11 cellular contexts compared by ENCODE assay signal in the genomic region with DNA sequence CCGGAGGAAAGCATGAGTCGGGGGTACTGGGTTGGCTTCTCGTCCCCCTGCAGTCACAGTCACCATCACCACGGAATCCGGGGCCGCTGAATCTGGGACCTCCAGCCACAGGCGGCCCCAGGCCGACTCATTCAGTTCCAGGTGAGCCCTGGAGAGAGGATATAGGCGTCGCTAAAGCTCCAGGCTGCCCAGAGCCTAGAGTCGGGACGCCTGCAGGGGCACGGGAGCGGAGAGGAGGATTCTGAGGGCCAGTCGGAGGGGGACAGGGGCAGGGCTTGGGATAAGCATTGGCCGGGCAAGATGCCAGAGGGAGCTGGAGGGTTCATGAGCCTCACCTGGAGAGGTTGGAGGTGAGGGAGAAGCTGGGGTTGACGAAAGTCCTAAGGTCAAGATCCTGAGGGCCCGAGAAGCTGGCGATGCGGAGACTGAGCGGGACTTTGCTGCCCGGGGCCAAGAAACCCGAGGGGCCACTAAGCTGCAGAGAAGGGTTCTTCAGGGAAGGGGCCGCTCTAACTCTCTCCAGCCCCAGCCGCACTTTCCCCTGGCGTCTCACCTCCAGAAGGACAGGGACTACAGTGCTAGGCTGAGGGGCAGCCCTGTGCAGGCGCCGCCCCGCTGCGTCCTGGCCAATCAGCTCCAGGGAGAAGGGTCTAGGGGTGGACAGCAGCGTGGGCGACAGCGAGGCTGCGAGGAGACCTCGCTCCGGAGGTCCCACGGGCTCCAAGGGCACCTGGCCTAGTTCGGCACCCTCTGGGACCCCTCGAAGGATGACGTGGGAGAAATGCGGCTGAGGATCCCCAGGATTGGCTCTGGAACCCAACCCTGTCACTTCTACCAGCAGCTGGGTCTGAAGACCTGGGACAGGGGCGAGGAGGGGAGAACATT. TPM values are rescaled to one million over a fixed set of nuclear protein-coding genes. Genes with fewer than 3 reads are reported as not detected.
DNase-seq lines count a peak whose midpoint lies in the region; ATAC-seq, FAIRE-seq and TF ChIP-seq lines count a peak whose summit lies in the region.
"Had no signal": no experiment of that assay in that cellular context is flagged by ENCODE, and none has a peak within 500 bp of the region (broad histone marks: within the 10 kb centered on the region; RNA-seq: fewer than 3 reads in every experiment).

No MANE protein-coding gene starts in this region.

- no peak overlapping the region for H3K9ac ChIP-seq in HUES48 (ENCODE audit: low read depth, low read length)
- peak overlapping the region; percentile 66 for H3K9ac ChIP-seq in HepG2 (ENCODE audit: insufficient read depth, low read depth, low read length)
- H3K9ac ChIP-seq in subcutaneous abdominal adipose tissue (ENCODE audit: low read length in 5 of 5) = peak overlapping the region in 2 of 5 donors; percentile 47 to 52

- POLR2A ChIA-PET in HepG2 (lab: Yijun Ruan, JAX) = interaction anchor here (0.7 to 2.3 kb wide), 37 partner anchors 9 to 155 kb away, joined by 3 to 172 read pairs (median 5); partner anchors contain the start of genes ABHD16A, APOM, BAG6 and C6orf47

- intact Hi-C loops in dendritic cell treated with granulocyte-macrophage colony-stimulating factor and Interleukin-4, amounts not matched to agents 40 ng/mL and 50 ng/mL, for 4 days (cut with micrococcal nuclease) = no loop called here
- intact Hi-C loops in HepG2 (cut with micrococcal nuclease; ENCODE audit: unreplicated experiment) = no loop called here

- 0 out of 2 replicates have a peak, but pooled peaks have one; percentile 8 for TF ChIP-seq RAD21 in HepG2 (CRISPR knock-in tag; IDR thresholded peaks at IDR 0.05)

- no peak for TF ChIP-seq EP300 in HepG2 (IDR thresholded peaks at IDR 0.05; ENCODE audit: low read depth in 2 of 2, low read length in 2 of 2)
- TF ChIP-seq EP300 in HepG2 (CRISPR knock-in tag; IDR thresholded peaks at IDR 0.05; ENCODE audit: borderline replicate concordance) = no peak

- H3K27me3 ChIP-seq in HUES48 (ENCODE audit: control insufficient read depth, insufficient read depth, low read length) (no peaks in the 10 kb centered on the region), HepG2 (ENCODE audit: control insufficient read depth in 1 of 2, insufficient read depth in 2 of 2, low read length in 2 of 2) (no peaks in the 10 kb centered on the region), subcutaneous abdominal adipose tissue (ENCODE audit: control insufficient read depth in 5 of 5, insufficient read depth in 4 of 5, low read length in 5 of 5) (no peaks in the 10 kb centered on the region)

- peak overlapping the region; percentile 36; the same call in 1 of the 2 replicates for H3K4me3 ChIP-seq in HUES48 (ENCODE audit: low read depth, low read length)
- peak overlapping the region; percentile 46 to 74 (median 56) for H3K4me3 ChIP-seq in HepG2 (replicated peaks in 1 of 3; ENCODE audit: insufficient read depth in 1 of 3, low read depth in 2 of 3, low read length in 3 of 3)
- peak overlapping the region; percentile 31 to 58 (median 40) for H3K4me3 ChIP-seq in subcutaneous abdominal adipose tissue (ENCODE audit: low read depth in 1 of 5, low read length in 5 of 5)

- WGBS in HepG2 (ENCODE audit: low lambda C conversion rate) = 21% methylated on average over 42 of the region's 42 CpGs

- peak; percentile 95 for ATAC-seq in HepG2
- no peak for ATAC-seq in HG02610 (IDR thresholded peaks at IDR 0.05; ENCODE audit: unreplicated experiment)
- ATAC-seq: T-helper 17 cell had no signal

- peaks cover 42% of the 10 kb centered on the region for H3K4me1 Mint-ChIP-seq in dendritic cell treated with granulocyte-macrophage colony-stimulating factor and Interleukin-4, amounts not matched to agents 40 ng/mL and 50 ng/mL, for 4 days (ENCODE audit: low read depth)

- H4K20me1 ChIP-seq in HepG2 (ENCODE audit: insufficient read depth, low read length) = no peaks in the 10 kb centered on the region

- in situ Hi-C loops in HepG2 (cut with HindIII; ENCODE audit: extremely low pct_ligation_motif_present, low pct_unique_long_range_greater_than_20kb) = loop anchor here (5.0 kb wide), 2 partner anchors 34 to 84 kb away; partner anchors contain the start of gene LY6G5C

- H3K4me1 ChIP-seq in HUES48 (ENCODE audit: control insufficient read depth, insufficient read depth, low read length) (peaks cover 4% of the 10 kb centered on the region; the same call in 1 of the 2 replicates), HepG2 (ENCODE audit: insufficient read depth, low read length) (peaks cover 50% of the 10 kb centered on the region), subcutaneous abdominal adipose tissue (ENCODE audit: control insufficient read depth in 5 of 5, insufficient read depth in 5 of 5, low read length in 5 of 5) (peaks cover 4 to 33% (median 15%) of the 10 kb centered on the region in 5 donors)

- CTCF ChIA-PET in HepG2 (lab: Yijun Ruan, JAX; ENCODE audit: low intra/inter-chr PET ratio, low total read pairs) = interaction anchor here (0.9 kb wide), 1 partner anchor 36 kb away, joined by 4 read pairs; no protein-coding TSS in a partner anchor

- TF ChIP-seq POLR2A in HepG2 (IDR thresholded peaks at IDR 0.05; ENCODE audit: insufficient read depth in 1 of 2, low read depth in 2 of 2, low read length in 2 of 2) = peak; percentile 45 to 89; a peak in 3 of 4 replicates

- H2AFZ ChIP-seq in HepG2 (ENCODE audit: low read length) = no peak overlapping the region

- peaks cover 3% of the 10 kb centered on the region for H3K27me3 Mint-ChIP-seq in dendritic cell treated with granulocyte-macrophage colony-stimulating factor and Interleukin-4, amounts not matched to agents 40 ng/mL and 50 ng/mL, for 4 days
- H3K27me3 Mint-ChIP-seq: stimulated activated naive CD8-positive, alpha-beta T cell treated with anti-CD3 and anti-CD28 coated beads, Interleukin-15, Interleukin-2, amounts not matched to agents 100 ng/mL and 50 ng/mL, for 24 hours; T-helper 17 cell had no signal

- peak overlapping the region; percentile 90 for H3K4me2 ChIP-seq in HepG2 (ENCODE audit: low read depth, low read length)

- H3K9me3 ChIP-seq in HUES48 (ENCODE audit: control insufficient read depth, insufficient read depth, low read length) (no peaks in the 10 kb centered on the region), HepG2 (ENCODE audit: low read length) (no peaks in the 10 kb centered on the region), subcutaneous abdominal adipose tissue (ENCODE audit: control insufficient read depth in 5 of 5, low read length in 5 of 5) (no peaks in the 10 kb centered on the region)

- BruUV-seq in HepG2 (replicated peaks; lab: Mats Ljungman, UMichigan) = no TSS peak

- H3K36me3 Mint-ChIP-seq in dendritic cell treated with granulocyte-macrophage colony-stimulating factor and Interleukin-4, amounts not matched to agents 40 ng/mL and 50 ng/mL, for 4 days (ENCODE audit: low read depth) = peaks cover 21% of the 10 kb centered on the region

- DNase-seq in HepG2 (ENCODE audit: low spot score) = peak; percentile 67
- no peak for DNase-seq in SK-N-DZ (ENCODE audit: low spot score)
- no peak for DNase-seq in NK-92 (lab: John Stamatoyannopoulos, UW; ENCODE audit: unreplicated experiment)
- DNase-seq: GDM1, NCI-H446, T-helper 17 cell had no signal

- H3K27ac Mint-ChIP-seq in dendritic cell treated with granulocyte-macrophage colony-stimulating factor and Interleukin-4, amounts not matched to agents 40 ng/mL and 50 ng/mL, for 4 days = peak overlapping the region; percentile 33
- H3K27ac Mint-ChIP-seq: stimulated activated naive CD8-positive, alpha-beta T cell treated with anti-CD3 and anti-CD28 coated beads, Interleukin-15, Interleukin-2, amounts not matched to agents 100 ng/mL and 50 ng/mL, for 24 hours; T-helper 17 cell had no signal

- H3K36me3 ChIP-seq in HUES48 (ENCODE audit: control insufficient read depth, insufficient read depth, low read length) = peaks cover 12% of the 10 kb centered on the region; the same call in 1 of the 2 replicates
- peaks cover 0 to 1% of the 10 kb centered on the region in 2 experiments; a peak in 1 of 5 replicates for H3K36me3 ChIP-seq in HepG2 (replicated peaks in 1 of 2; ENCODE audit: control insufficient read depth in 1 of 2, insufficient read depth in 2 of 2, low read length in 2 of 2)
- H3K36me3 ChIP-seq in subcutaneous abdominal adipose tissue (ENCODE audit: control insufficient read depth in 5 of 5, insufficient read depth in 5 of 5, low read length in 5 of 5) = peaks cover 0 to 10% (median 3%) of the 10 kb centered on the region in 5 donors

- no peak overlapping the region for H3K4me3 Mint-ChIP-seq in dendritic cell treated with granulocyte-macrophage colony-stimulating factor and Interleukin-4, amounts not matched to agents 40 ng/mL and 50 ng/mL, for 4 days
- H3K4me3 Mint-ChIP-seq: stimulated activated naive CD8-positive, alpha-beta T cell treated with anti-CD3 and anti-CD28 coated beads, Interleukin-15, Interleukin-2, amounts not matched to agents 100 ng/mL and 50 ng/mL, for 24 hours; T-helper 17 cell had no signal

- no peaks in the 10 kb centered on the region for H3K9me3 Mint-ChIP-seq in dendritic cell treated with granulocyte-macrophage colony-stimulating factor and Interleukin-4, amounts not matched to agents 40 ng/mL and 50 ng/mL, for 4 days
- H3K9me3 Mint-ChIP-seq: stimulated activated naive CD8-positive, alpha-beta T cell treated with anti-CD3 and anti-CD28 coated beads, Interleukin-15, Interleukin-2, amounts not matched to agents 100 ng/mL and 50 ng/mL, for 24 hours had no signal

- peak; percentile 84 for FAIRE-seq in HepG2 (lab: Jason Lieb, UNC)

- no peak overlapping the region for H3K27ac ChIP-seq in HUES48 (ENCODE audit: low read depth, low read length)
- H3K27ac ChIP-seq in HepG2 (ENCODE audit: extremely low read length, insufficient read depth, low read length) = no peak overlapping the region
- H3K27ac ChIP-seq in subcutaneous abdominal adipose tissue (ENCODE audit: low read depth, low read length) = no peak overlapping the region

- TF ChIP-seq CTCF in HepG2 (CRISPR knock-in tag; IDR thresholded peaks at IDR 0.05) = peak; percentile 45

- H3K79me2 ChIP-seq in HepG2 (ENCODE audit: insufficient read depth, low read length) = no peaks in the 10 kb centered on the region

RNA-seq across cellular contexts. Expression of gene SAPCD1, which starts 3.7 kb away (rescaled TPM):
- 0.56 and 2.5 TPM in 2 replicates for total RNA-seq in HepG2 (2016; rRNA removed; fragmentation: Illumina TruSeq; extraction: Trizol)
- total RNA-seq in HepG2 (2016; cell fraction: cytosol; rRNA removed; fragmentation: Illumina TruSeq; extraction: Trizol; ENCODE audit: low read depth) = 2.3 TPM in 2 replicates
- 0.51 and 2.0 TPM in 2 replicates for total RNA-seq in HepG2 (2016; cell fraction: insoluble cytoplasmic fraction; rRNA removed; fragmentation: Illumina TruSeq; extraction: Trizol)
- 0.90 and 0.96 TPM in 2 replicates for total RNA-seq in HepG2 (2016; cell fraction: membrane; rRNA removed; fragmentation: Illumina TruSeq; extraction: Trizol)
- total RNA-seq in HepG2 (2016; cell fraction: nucleus; rRNA removed; fragmentation: Illumina TruSeq; extraction: Trizol) = 2.3 and 5.6 TPM in 2 replicates
- polyA plus RNA-seq in HepG2 (2011; rRNA removed) = 3.9 and 5.3 TPM in 2 replicates
- polyA plus RNA-seq in HepG2 (2011; cell fraction: cytosol; rRNA removed) = 0.92 and 1.1 TPM in 2 replicates
- 49.5 and 69.8 TPM in 2 replicates for polyA plus RNA-seq in HepG2 (2011; cell fraction: nucleus; rRNA removed)
- polyA plus RNA-seq in HepG2 (2012) = 4.7 and 9.1 TPM in 2 replicates
- polyA plus RNA-seq in HepG2 (2016; cell fraction: cytosol; fragmentation: Illumina TruSeq; extraction: Trizol; ENCODE audit: low read depth) = 0.23 and 0.59 TPM in 2 replicates
- polyA plus RNA-seq in HepG2 (2016; cell fraction: insoluble cytoplasmic fraction; fragmentation: Illumina TruSeq; extraction: Trizol; ENCODE audit: low read depth) = 0.53 and 0.99 TPM in 2 replicates
- polyA plus RNA-seq in HepG2 (2016; cell fraction: membrane; fragmentation: Illumina TruSeq; extraction: Trizol; ENCODE audit: low read depth) = 0.41 and 0.44 TPM in 2 replicates
- 12.4 and 21.2 TPM in 2 replicates for polyA plus RNA-seq in HepG2 (2016; cell fraction: nucleus; fragmentation: Illumina TruSeq; extraction: Trizol; ENCODE audit: insufficient read depth, low read depth)
- not detected in 2 replicates for polyA minus RNA-seq in HepG2 (2011; rRNA and poly(A)+ RNA removed; ENCODE audit: low replicate concordance)
- not detected in 2 replicates for polyA minus RNA-seq in HepG2 (2011; cell fraction: cytosol; rRNA and poly(A)+ RNA removed)
- polyA minus RNA-seq in HepG2 (2011; cell fraction: nucleus; rRNA and poly(A)+ RNA removed) = 5.4 and 6.5 TPM in 2 replicates
- polyA plus RNA-seq in SK-N-DZ (2014; cell fraction: cytosol; rRNA removed) = 1.3 and 2.3 TPM in 2 replicates
- polyA plus RNA-seq in SK-N-DZ (2014; cell fraction: nucleus; rRNA removed) = 35.2 and 55.1 TPM in 2 replicates

RNA-seq across cellular contexts. Expression of gene VWA7, which starts 11.0 kb away (rescaled TPM):
- 0.79 and 0.86 TPM in 2 replicates for total RNA-seq in HepG2 (2016; rRNA removed; fragmentation: Illumina TruSeq; extraction: Trizol)
- total RNA-seq in HepG2 (2016; cell fraction: cytosol; rRNA removed; fragmentation: Illumina TruSeq; extraction: Trizol; ENCODE audit: low read depth) = 0.26 and 0.61 TPM in 2 replicates
- total RNA-seq in HepG2 (2016; cell fraction: insoluble cytoplasmic fraction; rRNA removed; fragmentation: Illumina TruSeq; extraction: Trizol) = 1.00 and 1.6 TPM in 2 replicates
- total RNA-seq in HepG2 (2016; cell fraction: membrane; rRNA removed; fragmentation: Illumina TruSeq; extraction: Trizol) = 1.1 TPM in 2 replicates
- total RNA-seq in HepG2 (2016; cell fraction: nucleus; rRNA removed; fragmentation: Illumina TruSeq; extraction: Trizol) = 1.1 and 1.5 TPM in 2 replicates
- polyA plus RNA-seq in HepG2 (2011; rRNA removed) = 3.3 and 4.4 TPM in 2 replicates
- polyA plus RNA-seq in HepG2 (2011; cell fraction: cytosol; rRNA removed) = 1.2 and 1.4 TPM in 2 replicates
- polyA plus RNA-seq in HepG2 (2011; cell fraction: nucleus; rRNA removed) = 14.3 and 22.4 TPM in 2 replicates
- 4.3 and 5.0 TPM in 2 replicates for polyA plus RNA-seq in HepG2 (2012)
- polyA plus RNA-seq in HepG2 (2016; cell fraction: cytosol; fragmentation: Illumina TruSeq; extraction: Trizol; ENCODE audit: low read depth) = 0.23 and 0.25 TPM in 2 replicates
- polyA plus RNA-seq in HepG2 (2016; cell fraction: insoluble cytoplasmic fraction; fragmentation: Illumina TruSeq; extraction: Trizol; ENCODE audit: low read depth) = 0.87 and 1.4 TPM in 2 replicates
- polyA plus RNA-seq in HepG2 (2016; cell fraction: membrane; fragmentation: Illumina TruSeq; extraction: Trizol; ENCODE audit: low read depth) = 0.29 and 0.52 TPM in 2 replicates
- 2.7 and 3.6 TPM in 2 replicates for polyA plus RNA-seq in HepG2 (2016; cell fraction: nucleus; fragmentation: Illumina TruSeq; extraction: Trizol; ENCODE audit: insufficient read depth, low read depth)
- polyA minus RNA-seq in HepG2 (2011; rRNA and poly(A)+ RNA removed; ENCODE audit: low replicate concordance) = 3.8 and 4.5 TPM in 2 replicates
- polyA minus RNA-seq in HepG2 (2011; cell fraction: cytosol; rRNA and poly(A)+ RNA removed) = 2.0 and 3.0 TPM in 2 replicates
- polyA minus RNA-seq in HepG2 (2011; cell fraction: nucleus; rRNA and poly(A)+ RNA removed) = 3.0 and 9.0 TPM in 2 replicates
- polyA plus RNA-seq in SK-N-DZ (2014; cell fraction: cytosol; rRNA removed) = 0.48 and 0.88 TPM in 2 replicates
- 9.2 and 11.3 TPM in 2 replicates for polyA plus RNA-seq in SK-N-DZ (2014; cell fraction: nucleus; rRNA removed)

RNA-seq across cellular contexts. Expression of gene MSH5, which starts 26.3 kb away (rescaled TPM):
- total RNA-seq in HepG2 (2016; rRNA removed; fragmentation: Illumina TruSeq; extraction: Trizol) = 2.5 and 10.2 TPM in 2 replicates
- 6.2 and 9.7 TPM in 2 replicates for total RNA-seq in HepG2 (2016; cell fraction: cytosol; rRNA removed; fragmentation: Illumina TruSeq; extraction: Trizol; ENCODE audit: low read depth)
- total RNA-seq in HepG2 (2016; cell fraction: insoluble cytoplasmic fraction; rRNA removed; fragmentation: Illumina TruSeq; extraction: Trizol) = 3.6 and 10.0 TPM in 2 replicates
- 3.8 and 4.3 TPM in 2 replicates for total RNA-seq in HepG2 (2016; cell fraction: membrane; rRNA removed; fragmentation: Illumina TruSeq; extraction: Trizol)
- total RNA-seq in HepG2 (2016; cell fraction: nucleus; rRNA removed; fragmentation: Illumina TruSeq; extraction: Trizol) = 23.2 and 28.8 TPM in 2 replicates
- polyA plus RNA-seq in HepG2 (2011; rRNA removed) = 28.3 and 38.7 TPM in 2 replicates
- polyA plus RNA-seq in HepG2 (2011; cell fraction: cytosol; rRNA removed) = 6.2 and 7.0 TPM in 2 replicates
- 221 and 280 TPM in 2 replicates for polyA plus RNA-seq in HepG2 (2011; cell fraction: nucleus; rRNA removed)
- polyA plus RNA-seq in HepG2 (2012) = 18.8 and 19.5 TPM in 2 replicates
- 0.90 and 1.3 TPM in 2 replicates for polyA plus RNA-seq in HepG2 (2016; cell fraction: cytosol; fragmentation: Illumina TruSeq; extraction: Trizol; ENCODE audit: low read depth)
- polyA plus RNA-seq in HepG2 (2016; cell fraction: insoluble cytoplasmic fraction; fragmentation: Illumina TruSeq; extraction: Trizol; ENCODE audit: low read depth) = 2.9 and 3.2 TPM in 2 replicates
- polyA plus RNA-seq in HepG2 (2016; cell fraction: membrane; fragmentation: Illumina TruSeq; extraction: Trizol; ENCODE audit: low read depth) = 1.5 and 2.2 TPM in 2 replicates
- polyA plus RNA-seq in HepG2 (2016; cell fraction: nucleus; fragmentation: Illumina TruSeq; extraction: Trizol; ENCODE audit: insufficient read depth, low read depth) = 76.6 and 77.9 TPM in 2 replicates
- 32.0 and 34.5 TPM in 2 replicates for polyA minus RNA-seq in HepG2 (2011; rRNA and poly(A)+ RNA removed; ENCODE audit: low replicate concordance)
- 3.9 and 5.5 TPM in 2 replicates for polyA minus RNA-seq in HepG2 (2011; cell fraction: cytosol; rRNA and poly(A)+ RNA removed)
- polyA minus RNA-seq in HepG2 (2011; cell fraction: nucleus; rRNA and poly(A)+ RNA removed) = 84.3 and 91.3 TPM in 2 replicates
- 4.3 and 10.2 TPM in 2 replicates for polyA plus RNA-seq in SK-N-DZ (2014; cell fraction: cytosol; rRNA removed)
- polyA plus RNA-seq in SK-N-DZ (2014; cell fraction: nucleus; rRNA removed) = 63.8 and 111 TPM in 2 replicates

RNA-seq across cellular contexts. Expression of gene VARS1, which starts 29.4 kb away (rescaled TPM):
- total RNA-seq in HepG2 (2016; rRNA removed; fragmentation: Illumina TruSeq; extraction: Trizol) = 56.1 and 59.2 TPM in 2 replicates
- 36.5 and 36.9 TPM in 2 replicates for total RNA-seq in HepG2 (2016; cell fraction: cytosol; rRNA removed; fragmentation: Illumina TruSeq; extraction: Trizol; ENCODE audit: low read depth)
- total RNA-seq in HepG2 (2016; cell fraction: insoluble cytoplasmic fraction; rRNA removed; fragmentation: Illumina TruSeq; extraction: Trizol) = 50.7 and 55.3 TPM in 2 replicates
- total RNA-seq in HepG2 (2016; cell fraction: membrane; rRNA removed; fragmentation: Illumina TruSeq; extraction: Trizol) = 27.2 and 29.5 TPM in 2 replicates
- 86.8 and 97.8 TPM in 2 replicates for total RNA-seq in HepG2 (2016; cell fraction: nucleus; rRNA removed; fragmentation: Illumina TruSeq; extraction: Trizol)
- 14.7 and 19.9 TPM in 2 replicates for polyA plus RNA-seq in HepG2 (2011; rRNA removed)
- 9.3 and 11.8 TPM in 2 replicates for polyA plus RNA-seq in HepG2 (2011; cell fraction: cytosol; rRNA removed)
- polyA plus RNA-seq in HepG2 (2011; cell fraction: nucleus; rRNA removed) = 168 and 186 TPM in 2 replicates
- polyA plus RNA-seq in HepG2 (2012) = 66.0 and 85.3 TPM in 2 replicates
- 13.0 and 13.1 TPM in 2 replicates for polyA plus RNA-seq in HepG2 (2016; cell fraction: cytosol; fragmentation: Illumina TruSeq; extraction: Trizol; ENCODE audit: low read depth)
- 49.9 and 74.0 TPM in 2 replicates for polyA plus RNA-seq in HepG2 (2016; cell fraction: insoluble cytoplasmic fraction; fragmentation: Illumina TruSeq; extraction: Trizol; ENCODE audit: low read depth)
- 19.6 and 25.4 TPM in 2 replicates for polyA plus RNA-seq in HepG2 (2016; cell fraction: membrane; fragmentation: Illumina TruSeq; extraction: Trizol; ENCODE audit: low read depth)
- 221 and 231 TPM in 2 replicates for polyA plus RNA-seq in HepG2 (2016; cell fraction: nucleus; fragmentation: Illumina TruSeq; extraction: Trizol; ENCODE audit: insufficient read depth, low read depth)
- polyA minus RNA-seq in HepG2 (2011; rRNA and poly(A)+ RNA removed; ENCODE audit: low replicate concordance) = 58.3 and 63.6 TPM in 2 replicates
- polyA minus RNA-seq in HepG2 (2011; cell fraction: cytosol; rRNA and poly(A)+ RNA removed) = 37.6 and 39.2 TPM in 2 replicates
- 34.9 and 47.5 TPM in 2 replicates for polyA minus RNA-seq in HepG2 (2011; cell fraction: nucleus; rRNA and poly(A)+ RNA removed)
- polyA plus RNA-seq in SK-N-DZ (2014; cell fraction: cytosol; rRNA removed) = 81.7 and 91.7 TPM in 2 replicates
- polyA plus RNA-seq in SK-N-DZ (2014; cell fraction: nucleus; rRNA removed) = 194 and 278 TPM in 2 replicates

RNA-seq across cellular contexts. Expression of gene CLIC1, which starts 29.8 kb away (rescaled TPM):
- 445 and 602 TPM in 2 replicates for total RNA-seq in HepG2 (2016; rRNA removed; fragmentation: Illumina TruSeq; extraction: Trizol)
- 267 and 295 TPM in 2 replicates for total RNA-seq in HepG2 (2016; cell fraction: cytosol; rRNA removed; fragmentation: Illumina TruSeq; extraction: Trizol; ENCODE audit: low read depth)
- total RNA-seq in HepG2 (2016; cell fraction: insoluble cytoplasmic fraction; rRNA removed; fragmentation: Illumina TruSeq; extraction: Trizol) = 442 and 617 TPM in 2 replicates
- 333 and 368 TPM in 2 replicates for total RNA-seq in HepG2 (2016; cell fraction: membrane; rRNA removed; fragmentation: Illumina TruSeq; extraction: Trizol)
- 383 and 410 TPM in 2 replicates for total RNA-seq in HepG2 (2016; cell fraction: nucleus; rRNA removed; fragmentation: Illumina TruSeq; extraction: Trizol)
- 891 and 997 TPM in 2 replicates for polyA plus RNA-seq in HepG2 (2011; rRNA removed)
- polyA plus RNA-seq in HepG2 (2011; cell fraction: cytosol; rRNA removed) = 1,063 and 1,114 TPM in 2 replicates
- polyA plus RNA-seq in HepG2 (2011; cell fraction: nucleus; rRNA removed) = 243 and 309 TPM in 2 replicates
- polyA plus RNA-seq in HepG2 (2012) = 684 and 693 TPM in 2 replicates
- polyA plus RNA-seq in HepG2 (2016; cell fraction: cytosol; fragmentation: Illumina TruSeq; extraction: Trizol; ENCODE audit: low read depth) = 249 and 300 TPM in 2 replicates
- polyA plus RNA-seq in HepG2 (2016; cell fraction: insoluble cytoplasmic fraction; fragmentation: Illumina TruSeq; extraction: Trizol; ENCODE audit: low read depth) = 415 and 433 TPM in 2 replicates
- 263 and 301 TPM in 2 replicates for polyA plus RNA-seq in HepG2 (2016; cell fraction: membrane; fragmentation: Illumina TruSeq; extraction: Trizol; ENCODE audit: low read depth)
- polyA plus RNA-seq in HepG2 (2016; cell fraction: nucleus; fragmentation: Illumina TruSeq; extraction: Trizol; ENCODE audit: insufficient read depth, low read depth) = 609 and 612 TPM in 2 replicates
- polyA minus RNA-seq in HepG2 (2011; rRNA and poly(A)+ RNA removed; ENCODE audit: low replicate concordance) = 509 and 745 TPM in 2 replicates
- 299 and 375 TPM in 2 replicates for polyA minus RNA-seq in HepG2 (2011; cell fraction: cytosol; rRNA and poly(A)+ RNA removed)
- 119 and 176 TPM in 2 replicates for polyA minus RNA-seq in HepG2 (2011; cell fraction: nucleus; rRNA and poly(A)+ RNA removed)
- 89.2 and 116 TPM in 2 replicates for polyA plus RNA-seq in SK-N-DZ (2014; cell fraction: cytosol; rRNA removed)
- polyA plus RNA-seq in SK-N-DZ (2014; cell fraction: nucleus; rRNA removed) = 57.8 and 58.9 TPM in 2 replicates
